ENCODE assay signal across 2 cellular contexts in the genomic region with DNA sequence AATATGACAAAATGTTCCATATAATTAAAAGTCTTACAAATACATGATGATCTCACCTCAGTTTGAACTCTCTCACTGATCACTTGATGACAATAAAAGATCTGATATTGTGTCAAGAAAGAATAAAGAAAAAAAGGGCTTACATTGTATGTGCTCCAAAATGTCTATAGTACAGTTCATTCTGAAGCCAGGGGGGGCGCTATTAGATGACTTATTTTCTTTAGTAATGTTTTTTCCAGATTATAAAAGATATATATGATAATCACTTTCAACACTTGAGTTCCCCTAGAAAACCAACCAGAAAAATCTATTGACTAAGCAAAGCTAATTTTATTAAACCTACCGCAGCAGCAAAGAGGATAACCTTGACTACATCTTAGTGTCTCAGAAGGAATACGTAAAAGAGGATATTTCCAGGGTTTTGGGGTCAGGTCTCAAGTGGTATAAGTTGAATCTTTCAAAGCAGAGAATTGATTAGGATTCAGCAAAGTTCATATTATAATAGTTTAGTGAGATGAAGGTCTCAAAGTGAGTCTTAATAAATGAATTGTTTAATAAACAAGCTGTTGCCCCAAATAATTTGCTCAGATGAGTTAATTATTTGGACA.
TF ChIP-seq lines count a peak whose summit lies in the region.

No MANE protein-coding gene starts in this region.

TF ChIP-seq in HCT116, 20 proteins besides CTCF, POLR2A, EP300 and RAD21 (continued from another document):
- no peak for TF ChIP-seq TCF7L2 (IDR thresholded peaks at IDR 0.05; ENCODE audit: borderline replicate concordance, extremely low read depth, insufficient read depth, insufficient read length)
- no peak for TF ChIP-seq CEBPB (IDR thresholded peaks at IDR 0.05; ENCODE audit: low read depth)
- TF ChIP-seq, protein P1, sequence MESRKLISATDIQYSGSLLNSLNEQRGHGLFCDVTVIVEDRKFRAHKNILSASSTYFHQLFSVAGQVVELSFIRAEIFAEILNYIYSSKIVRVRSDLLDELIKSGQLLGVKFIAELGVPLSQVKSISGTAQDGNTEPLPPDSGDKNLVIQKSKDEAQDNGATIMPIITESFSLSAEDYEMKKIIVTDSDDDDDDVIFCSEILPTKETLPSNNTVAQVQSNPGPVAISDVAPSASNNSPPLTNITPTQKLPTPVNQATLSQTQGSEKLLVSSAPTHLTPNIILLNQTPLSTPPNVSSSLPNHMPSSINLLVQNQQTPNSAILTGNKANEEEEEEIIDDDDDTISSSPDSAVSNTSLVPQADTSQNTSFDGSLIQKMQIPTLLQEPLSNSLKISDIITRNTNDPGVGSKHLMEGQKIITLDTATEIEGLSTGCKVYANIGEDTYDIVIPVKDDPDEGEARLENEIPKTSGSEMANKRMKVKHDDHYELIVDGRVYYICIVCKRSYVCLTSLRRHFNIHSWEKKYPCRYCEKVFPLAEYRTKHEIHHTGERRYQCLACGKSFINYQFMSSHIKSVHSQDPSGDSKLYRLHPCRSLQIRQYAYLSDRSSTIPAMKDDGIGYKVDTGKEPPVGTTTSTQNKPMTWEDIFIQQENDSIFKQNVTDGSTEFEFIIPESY (IDR thresholded peaks at IDR 0.05; ENCODE audit: extremely low read depth, insufficient replicate concordance, low read length): no peak
- no peak for TF ChIP-seq CBX3 (IDR thresholded peaks at IDR 0.05; ENCODE audit: low read depth)
- TF ChIP-seq SP1 (IDR thresholded peaks at IDR 0.05; ENCODE audit: low read depth): no peak
- TF ChIP-seq, protein P2, sequence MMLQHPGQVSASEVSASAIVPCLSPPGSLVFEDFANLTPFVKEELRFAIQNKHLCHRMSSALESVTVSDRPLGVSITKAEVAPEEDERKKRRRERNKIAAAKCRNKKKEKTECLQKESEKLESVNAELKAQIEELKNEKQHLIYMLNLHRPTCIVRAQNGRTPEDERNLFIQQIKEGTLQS (IDR thresholded peaks at IDR 0.05): no peak
- no peak for TF ChIP-seq EZH2phosphoT487 (IDR thresholded peaks at IDR 0.05; ENCODE audit: borderline replicate concordance)
- TF ChIP-seq JUND (IDR thresholded peaks at IDR 0.05): no peak
- no peak for TF ChIP-seq ZFX (IDR thresholded peaks at IDR 0.05)
- TF ChIP-seq, protein P3, sequence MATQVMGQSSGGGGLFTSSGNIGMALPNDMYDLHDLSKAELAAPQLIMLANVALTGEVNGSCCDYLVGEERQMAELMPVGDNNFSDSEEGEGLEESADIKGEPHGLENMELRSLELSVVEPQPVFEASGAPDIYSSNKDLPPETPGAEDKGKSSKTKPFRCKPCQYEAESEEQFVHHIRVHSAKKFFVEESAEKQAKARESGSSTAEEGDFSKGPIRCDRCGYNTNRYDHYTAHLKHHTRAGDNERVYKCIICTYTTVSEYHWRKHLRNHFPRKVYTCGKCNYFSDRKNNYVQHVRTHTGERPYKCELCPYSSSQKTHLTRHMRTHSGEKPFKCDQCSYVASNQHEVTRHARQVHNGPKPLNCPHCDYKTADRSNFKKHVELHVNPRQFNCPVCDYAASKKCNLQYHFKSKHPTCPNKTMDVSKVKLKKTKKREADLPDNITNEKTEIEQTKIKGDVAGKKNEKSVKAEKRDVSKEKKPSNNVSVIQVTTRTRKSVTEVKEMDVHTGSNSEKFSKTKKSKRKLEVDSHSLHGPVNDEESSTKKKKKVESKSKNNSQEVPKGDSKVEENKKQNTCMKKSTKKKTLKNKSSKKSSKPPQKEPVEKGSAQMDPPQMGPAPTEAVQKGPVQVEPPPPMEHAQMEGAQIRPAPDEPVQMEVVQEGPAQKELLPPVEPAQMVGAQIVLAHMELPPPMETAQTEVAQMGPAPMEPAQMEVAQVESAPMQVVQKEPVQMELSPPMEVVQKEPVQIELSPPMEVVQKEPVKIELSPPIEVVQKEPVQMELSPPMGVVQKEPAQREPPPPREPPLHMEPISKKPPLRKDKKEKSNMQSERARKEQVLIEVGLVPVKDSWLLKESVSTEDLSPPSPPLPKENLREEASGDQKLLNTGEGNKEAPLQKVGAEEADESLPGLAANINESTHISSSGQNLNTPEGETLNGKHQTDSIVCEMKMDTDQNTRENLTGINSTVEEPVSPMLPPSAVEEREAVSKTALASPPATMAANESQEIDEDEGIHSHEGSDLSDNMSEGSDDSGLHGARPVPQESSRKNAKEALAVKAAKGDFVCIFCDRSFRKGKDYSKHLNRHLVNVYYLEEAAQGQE (IDR thresholded peaks at IDR 0.05; ENCODE audit: low read depth): no peak

TF ChIP-seq in SK-N-SH treated with all-trans-retinoic acid at 6 μM for 48 hours, 23 proteins besides CTCF, POLR2A, EP300 and RAD21 (continued from another document):
- TF ChIP-seq ARNTL (CRISPR knock-in tag; IDR thresholded peaks at IDR 0.05; ENCODE audit: borderline replicate concordance, low read depth): no peak
- TF ChIP-seq, protein P4, sequence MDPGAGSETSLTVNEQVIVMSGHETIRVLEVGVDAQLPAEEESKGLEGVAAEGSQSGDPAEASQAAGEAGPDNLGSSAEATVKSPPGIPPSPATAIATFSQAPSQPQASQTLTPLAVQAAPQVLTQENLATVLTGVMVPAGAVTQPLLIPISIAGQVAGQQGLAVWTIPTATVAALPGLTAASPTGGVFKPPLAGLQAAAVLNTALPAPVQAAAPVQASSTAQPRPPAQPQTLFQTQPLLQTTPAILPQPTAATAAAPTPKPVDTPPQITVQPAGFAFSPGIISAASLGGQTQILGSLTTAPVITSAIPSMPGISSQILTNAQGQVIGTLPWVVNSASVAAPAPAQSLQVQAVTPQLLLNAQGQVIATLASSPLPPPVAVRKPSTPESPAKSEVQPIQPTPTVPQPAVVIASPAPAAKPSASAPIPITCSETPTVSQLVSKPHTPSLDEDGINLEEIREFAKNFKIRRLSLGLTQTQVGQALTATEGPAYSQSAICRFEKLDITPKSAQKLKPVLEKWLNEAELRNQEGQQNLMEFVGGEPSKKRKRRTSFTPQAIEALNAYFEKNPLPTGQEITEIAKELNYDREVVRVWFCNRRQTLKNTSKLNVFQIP (CRISPR knock-in tag; IDR thresholded peaks at IDR 0.05; ENCODE audit: borderline replicate concordance, low read depth): no peak
- TF ChIP-seq, protein P5, sequence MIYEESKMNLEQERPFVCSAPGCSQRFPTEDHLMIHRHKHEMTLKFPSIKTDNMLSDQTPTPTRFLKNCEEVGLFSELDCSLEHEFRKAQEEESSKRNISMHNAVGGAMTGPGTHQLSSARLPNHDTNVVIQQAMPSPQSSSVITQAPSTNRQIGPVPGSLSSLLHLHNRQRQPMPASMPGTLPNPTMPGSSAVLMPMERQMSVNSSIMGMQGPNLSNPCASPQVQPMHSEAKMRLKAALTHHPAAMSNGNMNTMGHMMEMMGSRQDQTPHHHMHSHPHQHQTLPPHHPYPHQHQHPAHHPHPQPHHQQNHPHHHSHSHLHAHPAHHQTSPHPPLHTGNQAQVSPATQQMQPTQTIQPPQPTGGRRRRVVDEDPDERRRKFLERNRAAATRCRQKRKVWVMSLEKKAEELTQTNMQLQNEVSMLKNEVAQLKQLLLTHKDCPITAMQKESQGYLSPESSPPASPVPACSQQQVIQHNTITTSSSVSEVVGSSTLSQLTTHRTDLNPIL (CRISPR knock-in tag; IDR thresholded peaks at IDR 0.05; ENCODE audit: low read depth): no peak
- TF ChIP-seq TOX (CRISPR knock-in tag; IDR thresholded peaks at IDR 0.05; ENCODE audit: borderline replicate concordance): no peak
- no peak for TF ChIP-seq BACH2 (CRISPR knock-in tag; IDR thresholded peaks at IDR 0.05; ENCODE audit: borderline replicate concordance)
- TF ChIP-seq ESRRG (CRISPR knock-in tag; IDR thresholded peaks at IDR 0.05): no peak
- no peak for TF ChIP-seq ZNF8 (CRISPR knock-in tag; IDR thresholded peaks at IDR 0.05)
- TF ChIP-seq, protein P6, sequence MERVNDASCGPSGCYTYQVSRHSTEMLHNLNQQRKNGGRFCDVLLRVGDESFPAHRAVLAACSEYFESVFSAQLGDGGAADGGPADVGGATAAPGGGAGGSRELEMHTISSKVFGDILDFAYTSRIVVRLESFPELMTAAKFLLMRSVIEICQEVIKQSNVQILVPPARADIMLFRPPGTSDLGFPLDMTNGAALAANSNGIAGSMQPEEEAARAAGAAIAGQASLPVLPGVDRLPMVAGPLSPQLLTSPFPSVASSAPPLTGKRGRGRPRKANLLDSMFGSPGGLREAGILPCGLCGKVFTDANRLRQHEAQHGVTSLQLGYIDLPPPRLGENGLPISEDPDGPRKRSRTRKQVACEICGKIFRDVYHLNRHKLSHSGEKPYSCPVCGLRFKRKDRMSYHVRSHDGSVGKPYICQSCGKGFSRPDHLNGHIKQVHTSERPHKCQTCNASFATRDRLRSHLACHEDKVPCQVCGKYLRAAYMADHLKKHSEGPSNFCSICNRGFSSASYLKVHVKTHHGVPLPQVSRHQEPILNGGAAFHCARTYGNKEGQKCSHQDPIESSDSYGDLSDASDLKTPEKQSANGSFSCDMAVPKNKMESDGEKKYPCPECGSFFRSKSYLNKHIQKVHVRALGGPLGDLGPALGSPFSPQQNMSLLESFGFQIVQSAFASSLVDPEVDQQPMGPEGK (CRISPR knock-in tag; IDR thresholded peaks at IDR 0.05; ENCODE audit: borderline replicate concordance): no peak
- no peak for TF ChIP-seq ZC3H10 (CRISPR knock-in tag; IDR thresholded peaks at IDR 0.05)
- no peak for TF ChIP-seq GLIS3 (CRISPR knock-in tag; IDR thresholded peaks at IDR 0.05)
- no peak for TF ChIP-seq ZNF565 (CRISPR knock-in tag; conservative IDR thresholded peaks at IDR 0.05; ENCODE audit: low read depth)
